Comparison of ENCODE assay signal across 16 cellular contexts in the genomic region with DNA sequence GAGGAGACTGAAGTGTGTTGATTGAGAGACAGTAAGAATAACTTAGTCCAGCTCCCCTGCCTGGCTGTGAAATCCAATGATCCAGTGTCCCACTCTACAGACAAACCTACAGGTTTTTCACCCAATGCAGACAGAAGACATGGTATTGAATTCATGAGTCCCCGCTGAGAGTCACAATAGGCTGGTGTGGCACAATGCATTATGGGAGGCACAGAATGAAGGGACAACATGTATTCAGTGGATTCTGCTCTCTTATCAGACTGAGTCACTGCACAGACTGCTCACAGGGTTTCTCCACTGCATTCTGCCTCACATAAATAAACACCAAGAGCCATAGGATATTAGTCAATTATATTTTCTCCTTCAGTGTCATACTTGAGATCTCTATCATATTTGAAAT. TPM values are rescaled to one million over a fixed set of nuclear protein-coding genes. Genes with fewer than 3 reads are reported as not detected.
DNase-seq lines count a peak whose midpoint lies in the region; ATAC-seq and TF ChIP-seq lines count a peak whose summit lies in the region.
"Had no signal": no experiment of that assay in that cellular context is flagged by ENCODE, and none has a peak within 500 bp of the region (broad histone marks: within the 10 kb centered on the region; RNA-seq: fewer than 3 reads in every experiment).

No MANE protein-coding gene starts in this region.

- no peak overlapping the region for H3K4me3 Mint-ChIP-seq in endodermal cell
- no peak overlapping the region for H3K4me3 Mint-ChIP-seq in activated T-cell treated with anti-CD3 and anti-CD28 coated beads, Interleukin-2, amount 50 U/mL, for 72 hours

- H3K9me3 ChIP-seq in endodermal cell (ENCODE audit: control insufficient read depth, low read length) = no peaks in the 10 kb centered on the region

- no peak overlapping the region for H3K27ac Mint-ChIP-seq in endodermal cell
- H3K27ac Mint-ChIP-seq in activated T-cell treated with anti-CD3 and anti-CD28 coated beads, Interleukin-2, amount 50 U/mL, for 72 hours = no peak overlapping the region
- no peak overlapping the region for H3K27ac Mint-ChIP-seq in activated naive CD4-positive, alpha-beta T cell treated with anti-CD3 and anti-CD28 coated beads, Interleukin-2, amount 50 U/mL, for 72 hours

- DNase-seq in NCI-H1417 (lab: John Stamatoyannopoulos, UW) (peak in 2 of 3 experiments; percentile 0 to 7), NCI-H1417 treated with DMSO at 0.1 percent for 48 hours (lab: John Stamatoyannopoulos, UW) (no peak), NCI-H69 (lab: John Stamatoyannopoulos, UW) (peak; percentile 10), endodermal cell (no peak), pulmonary artery endothelial cell (ENCODE audit: low read depth, low spot score) (peak; percentile 36)
- no peak for DNase-seq in activated T-cell treated with anti-CD3 and anti-CD28 coated beads, Interleukin-2, amount 50 U/mL, for 72 hours
- no peak for DNase-seq in activated naive CD4-positive, alpha-beta T cell treated with anti-CD3 and anti-CD28 coated beads, Interleukin-2, amount 50 U/mL, for 72 hours (ENCODE audit: low spot score in 2 of 2)
- DNase-seq: 8988T; activated effector memory CD4-positive, alpha-beta T cell treated with anti-CD3 and anti-CD28 coated beads, Interleukin-2, amount 50 U/mL, for 16 hours; NCI-H1092 treated with DMSO at 0.1 percent for 48 hours; NK-92 treated with Interleukin-12 subunit alpha and Interleukin-12 subunit beta, amount 100 ng/mL, for 24 hours; T-helper 1 cell; trophoblast cell had no signal

- ATAC-seq in activated T-cell treated with anti-CD3 and anti-CD28 coated beads, Interleukin-2, amount 50 U/mL, for 72 hours (replicated peaks in 1 of 2) = no peak
- ATAC-seq in GM21447 (IDR thresholded peaks at IDR 0.05; ENCODE audit: unreplicated experiment) = no peak
- ATAC-seq in activated naive CD4-positive, alpha-beta T cell treated with anti-CD3 and anti-CD28 coated beads, Interleukin-2, amount 50 U/mL, for 72 hours = no peak

- H3K27me3 Mint-ChIP-seq in endodermal cell (ENCODE audit: insufficient read depth) = peaks cover 86% of the 10 kb centered on the region
- no peaks in the 10 kb centered on the region for H3K27me3 Mint-ChIP-seq in activated T-cell treated with anti-CD3 and anti-CD28 coated beads, Interleukin-2, amount 50 U/mL, for 72 hours (ENCODE audit: low read depth)

- H3K9me3 Mint-ChIP-seq in endodermal cell = no peaks in the 10 kb centered on the region
- H3K9me3 Mint-ChIP-seq in activated T-cell treated with anti-CD3 and anti-CD28 coated beads, Interleukin-2, amount 50 U/mL, for 72 hours = no peaks in the 10 kb centered on the region
- H3K9me3 Mint-ChIP-seq in activated naive CD4-positive, alpha-beta T cell treated with anti-CD3 and anti-CD28 coated beads, Interleukin-2, amount 50 U/mL, for 72 hours = no peaks in the 10 kb centered on the region

- H3K4me3 ChIP-seq in endodermal cell (ENCODE audit: low read length) = no peak overlapping the region
- H3K4me3 ChIP-seq: skin epidermis had no signal

- H3K36me3 ChIP-seq in endodermal cell (ENCODE audit: control insufficient read depth, insufficient read depth, low read length) = no peaks in the 10 kb centered on the region

- no peaks in the 10 kb centered on the region for H3K36me3 Mint-ChIP-seq in endodermal cell (ENCODE audit: low read depth)
- no peaks in the 10 kb centered on the region for H3K36me3 Mint-ChIP-seq in activated T-cell treated with anti-CD3 and anti-CD28 coated beads, Interleukin-2, amount 50 U/mL, for 72 hours (ENCODE audit: insufficient read depth in 2 of 2)
- H3K36me3 Mint-ChIP-seq in activated naive CD4-positive, alpha-beta T cell treated with anti-CD3 and anti-CD28 coated beads, Interleukin-2, amount 50 U/mL, for 72 hours = no peaks in the 10 kb centered on the region

- no peak for TF ChIP-seq CTCF in endodermal cell (conservative IDR thresholded peaks at IDR 0.05)

- peaks cover 13% of the 10 kb centered on the region for H3K4me1 Mint-ChIP-seq in endodermal cell
- H3K4me1 Mint-ChIP-seq in activated T-cell treated with anti-CD3 and anti-CD28 coated beads, Interleukin-2, amount 50 U/mL, for 72 hours (ENCODE audit: low read depth) = peaks cover 6% of the 10 kb centered on the region

- no peaks in the 10 kb centered on the region for H3K4me1 ChIP-seq in endodermal cell (ENCODE audit: control insufficient read depth, insufficient read depth, low read length)

- peaks cover 52% of the 10 kb centered on the region for H3K27me3 ChIP-seq in endodermal cell (ENCODE audit: control insufficient read depth, insufficient read depth, low read length, poor library complexity, severe bottlenecking)

- WGBS in endodermal cell (ENCODE audit: insufficient coverage in 1 of 2, insufficient read length in 1 of 2), 2 experiments = 78 to 91% methylated on average over 1 of the region's 1 CpG

- no peak overlapping the region for H3K9ac ChIP-seq in endodermal cell (ENCODE audit: extremely low read depth, low read length, poor library complexity, severe bottlenecking)

- H3K27ac ChIP-seq in endodermal cell (ENCODE audit: low read depth, low read length) = peak overlapping the region; percentile 28
- H3K27ac ChIP-seq: HL-60, skin epidermis had no signal

RNA-seq across cellular contexts. Expression of gene TOP3B, which starts 55.2 kb away (rescaled TPM):
- total RNA-seq in endodermal cell (10 to 100 TPM; 68.8 to 71.9 TPM), pulmonary artery endothelial cell (22.4 and 31.9 TPM in 2 replicates)
- polyA plus RNA-seq in endodermal cell (2013, experiment 1 of 2) = 61.4 TPM
- polyA plus RNA-seq in endodermal cell (2013, experiment 2 of 2) = 49.3 TPM
- 10 to 100 TPM; 29.6 to 33.2 TPM for total RNA-seq in activated T-cell treated with anti-CD3 and anti-CD28 coated beads, Interleukin-2, amount 50 U/mL, for 72 hours
- 10 to 100 TPM; 41.4 to 42.7 TPM for total RNA-seq in activated naive CD4-positive, alpha-beta T cell treated with anti-CD3 and anti-CD28 coated beads, Interleukin-2, amount 50 U/mL, for 72 hours

Comparison
In these comparisons a context has a peak if more than half of its experiments do, and no peak if none do; other contexts are left out.
1. DNase-seq: peak in NCI-H1417 (2 of 3), NCI-H69 (single experiment) and pulmonary artery endothelial cell (single experiment); none in NCI-H1417 treated with DMSO at 0.1 percent for 48 hours (single experiment), endodermal cell (single experiment), activated T-cell treated with anti-CD3 and anti-CD28 coated beads, Interleukin-2, amount 50 U/mL, for 72 hours (0 of 2) and activated naive CD4-positive, alpha-beta T cell treated with anti-CD3 and anti-CD28 coated beads, Interleukin-2, amount 50 U/mL, for 72 hours (0 of 2).